Comparison of ENCODE assay signal across 8 cellular contexts in the genomic region with DNA sequence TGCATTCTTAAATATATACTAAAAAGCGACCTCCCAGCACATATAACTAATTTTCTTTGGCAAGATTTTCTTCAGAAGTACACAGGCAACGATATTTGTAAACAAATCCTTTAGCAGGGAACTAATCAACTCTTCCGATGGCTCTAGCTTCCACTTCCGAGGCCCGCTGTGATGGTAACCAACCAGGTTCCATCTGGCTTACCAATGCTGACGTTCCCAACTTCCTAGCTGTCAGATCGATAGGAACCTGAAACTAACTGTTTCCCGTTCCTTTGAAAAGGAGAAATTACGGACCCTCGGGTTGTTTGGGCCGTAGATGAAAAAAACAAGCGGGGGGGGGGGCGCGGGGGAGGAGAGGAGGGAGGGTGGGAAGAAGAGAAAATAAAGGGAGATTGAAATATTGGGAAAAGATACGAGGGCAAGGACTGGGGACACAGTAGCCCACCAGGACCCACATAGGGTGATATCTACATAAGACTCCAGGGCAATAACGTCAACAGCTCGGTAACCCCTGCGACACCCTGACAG. TPM values are rescaled to one million over a fixed set of nuclear protein-coding genes. Genes with fewer than 3 reads are reported as not detected.
DNase-seq lines count a peak whose midpoint lies in the region; ATAC-seq, FAIRE-seq and TF ChIP-seq lines count a peak whose summit lies in the region.

No MANE protein-coding gene starts in this region.

- ATAC-seq in HG02798 (IDR thresholded peaks at IDR 0.05; ENCODE audit: poor library complexity, unreplicated experiment), result peak; percentile 15

- TF ChIP-seq CTCF in cardiac fibroblast (IDR thresholded peaks at IDR 0.05; ENCODE audit: low read depth, low read length) (no peak), keratinocyte (optimal IDR thresholded peaks at IDR 0.05 in 1 of 3, IDR thresholded peaks at IDR 0.05 in 1 of 3, conservative IDR thresholded peaks at IDR 0.05 in 1 of 3; ENCODE audit: extremely low read depth in 1 of 3, insufficient read depth in 2 of 3, low read length in 3 of 3) (no peak)

- peaks cover 42% of the 10 kb centered on the region for H3K79me2 ChIP-seq in keratinocyte (ENCODE audit: control insufficient read depth, insufficient read depth, low read length)

- dilution Hi-C loops in keratinocyte (cut with MboI; ENCODE audit: extremely low pct_ligation_motif_present, low sequenced_read_pairs), result no loop called here

- H3K36me3 ChIP-seq in ES-I3 (ENCODE audit: insufficient read depth, low read length) (no peaks in the 10 kb centered on the region), keratinocyte (ENCODE audit: control insufficient read depth in 2 of 2, extremely low read depth in 1 of 2, insufficient read depth in 2 of 2, low read length in 2 of 2) (peaks cover 0 to 2% of the 10 kb centered on the region in 2 experiments)

- H3K27ac ChIP-seq in keratinocyte (ENCODE audit: control insufficient read depth, insufficient read depth, low read length), result peak overlapping the region; percentile 89

- H3K9me1 ChIP-seq in keratinocyte (ENCODE audit: control insufficient read depth, extremely low read depth, insufficient read depth, low read length), result no peaks in the 10 kb centered on the region

- H3K27me3 ChIP-seq in keratinocyte (ENCODE audit: control insufficient read depth, extremely low read depth, insufficient read depth, low read length), result no peaks in the 10 kb centered on the region

- DNase-seq in SK-MEL-5 (ENCODE audit: low read depth, low spot score) (peak; percentile 23), cardiac fibroblast (ENCODE audit: low read depth in 2 of 2) (peak; percentile 37 to 42), keratinocyte (ENCODE audit: low read depth, low spot score) (no peak), NCI-H128 (lab: John Stamatoyannopoulos, UW; ENCODE audit: unreplicated experiment) (no peak), GOT3 (lab: John Stamatoyannopoulos, UW) (no peak)
- peak; percentile 23 for DNase-seq in stimulated activated CD4-positive, alpha-beta T cell treated with anti-CD3 and anti-CD28 coated beads, Interleukin-1b, Interleukin-23, amount 100 ng/mL, for 48 hours

- H4K20me1 ChIP-seq in keratinocyte (ENCODE audit: control insufficient read depth, extremely low read depth, insufficient read depth, low read length), result peaks cover 3% of the 10 kb centered on the region

- H3K4me1 ChIP-seq in ES-I3 (ENCODE audit: insufficient read depth, low read length), result no peaks in the 10 kb centered on the region
- peaks cover 14% of the 10 kb centered on the region for H3K4me1 ChIP-seq in keratinocyte (ENCODE audit: control insufficient read depth, extremely low read depth, insufficient read depth, low read length)

- FAIRE-seq in keratinocyte (lab: Jason Lieb, UNC), result peak; percentile 58

- H3K9me3 ChIP-seq in ES-I3 (ENCODE audit: control insufficient read depth, insufficient read depth, low read length), result no peaks in the 10 kb centered on the region
- H3K9me3 ChIP-seq in keratinocyte (ENCODE audit: control insufficient read depth, low read depth, low read length), result no peaks in the 10 kb centered on the region

- peak overlapping the region; percentile 98 for H3K4me2 ChIP-seq in keratinocyte (ENCODE audit: control insufficient read depth, extremely low read depth, insufficient read depth, low read depth, low read length)

- H2AFZ ChIP-seq in keratinocyte (ENCODE audit: control insufficient read depth, low read length), result peak overlapping the region; percentile 69

- H3K9ac ChIP-seq in ES-I3 (ENCODE audit: low read depth, low read length) (peak overlapping the region; percentile 94), keratinocyte (ENCODE audit: control insufficient read depth, extremely low read depth, insufficient read depth, low read length) (peak overlapping the region; percentile 94)

- in situ Hi-C loops in SK-MEL-5 (cut with HindIII; ENCODE audit: low pct_unique_long_range_greater_than_20kb, low sequenced_read_pairs), result no loop called here

- peak overlapping the region; percentile 92 to 97 for H3K4me3 ChIP-seq in cardiac fibroblast (replicated peaks in 1 of 2; ENCODE audit: low read depth in 2 of 2, low read length in 2 of 2)
- peak overlapping the region; percentile 87 to 96 (median 89) for H3K4me3 ChIP-seq in keratinocyte (ENCODE audit: control insufficient read depth in 2 of 3, extremely low read depth in 1 of 3, insufficient read depth in 2 of 3, low read depth in 1 of 3, low read length in 3 of 3)

RNA-seq across cellular contexts. Expression of gene GTF2B, which starts 0.5 kb away (rescaled TPM):
- total RNA-seq in SK-MEL-5 (2014; rRNA removed; shearing (Covaris generic)), result 76.4 and 78.1 TPM in 2 replicates
- 33.1 and 34.8 TPM in 2 replicates for polyA plus RNA-seq in SK-MEL-5 (2015; cell fraction: cytosol; rRNA removed)
- 22.1 and 28.8 TPM in 2 replicates for polyA plus RNA-seq in SK-MEL-5 (2015; cell fraction: nucleus; rRNA removed)
- 41.4 to 63.8 TPM (median 42.1 TPM) in 3 replicates for polyA plus RNA-seq in keratinocyte
- polyA plus RNA-seq in keratinocyte (2011; ENCODE audit: low read depth), result 107 TPM
- polyA plus RNA-seq in keratinocyte (2011; cell fraction: cytosol; rRNA removed), result 23.4 and 47.0 TPM in 2 replicates
- polyA plus RNA-seq in keratinocyte (2011; cell fraction: nucleus; rRNA removed), result 38.7 and 50.6 TPM in 2 replicates
- 30.4 and 52.4 TPM in 2 replicates for polyA plus RNA-seq in keratinocyte (2012; ENCODE audit: low replicate concordance)
- 6.0 to 30.8 TPM (median 19.9 TPM) in 3 replicates for polyA minus RNA-seq in keratinocyte
- 31.7 TPM for polyA minus RNA-seq in keratinocyte (2011; cell fraction: cytosol; rRNA and poly(A)+ RNA removed)
- 17.5 and 23.7 TPM in 2 replicates for polyA minus RNA-seq in keratinocyte (2011; cell fraction: nucleus; rRNA and poly(A)+ RNA removed)

Comparison
In these comparisons a context has a peak if more than half of its experiments do, and no peak if none do; other contexts are left out.
1. DNase-seq: peak in SK-MEL-5 (single experiment), cardiac fibroblast (2 of 2) and stimulated activated CD4-positive, alpha-beta T cell treated with anti-CD3 and anti-CD28 coated beads, Interleukin-1b, Interleukin-23, amount 100 ng/mL, for 48 hours (single experiment); none in keratinocyte (single experiment), NCI-H128 (single experiment) and GOT3 (single experiment).